19 cellular contexts compared by ENCODE assay signal in genomic region chr15:71154607-71155200, GRCh38. TPM values are rescaled to one million over a fixed set of nuclear protein-coding genes. Genes with fewer than 3 reads are reported as not detected.
DNase-seq lines count a peak whose midpoint lies in the region; ATAC-seq and TF ChIP-seq lines count a peak whose summit lies in the region.
"Had no signal": no experiment of that assay in that cellular context is flagged by ENCODE, and none has a peak within 500 bp of the region (broad histone marks: within the 10 kb centered on the region; RNA-seq: fewer than 3 reads in every experiment).

No MANE protein-coding gene starts in this region.

- H3K36me3 Mint-ChIP-seq in stimulated activated effector memory CD8-positive, alpha-beta T cell treated with anti-CD3 and anti-CD28 coated beads, Interleukin-12 subunit alpha, Interleukin-12 subunit beta, amount 100 ng/mL, for 72 hours: no peaks in the 10 kb centered on the region
- H3K36me3 Mint-ChIP-seq: CD4-positive, alpha-beta memory T cell had no signal

- H3K4me3 Mint-ChIP-seq in stimulated activated effector memory CD8-positive, alpha-beta T cell treated with anti-CD3 and anti-CD28 coated beads, Interleukin-12 subunit alpha, Interleukin-12 subunit beta, amount 100 ng/mL, for 72 hours: no peak overlapping the region
- H3K4me3 Mint-ChIP-seq: CD4-positive, alpha-beta memory T cell had no signal

- H3K4me1 ChIP-seq in right atrium auricular region: peaks cover 0 to 41% of the 10 kb centered on the region in 2 donors
- H3K4me1 ChIP-seq in liver (ENCODE audit: control insufficient read depth in 4 of 4, insufficient read depth in 4 of 4, low read length in 3 of 4): peaks cover 0 to 18% (median 10%) of the 10 kb centered on the region in 4 donors
- H3K4me1 ChIP-seq in BE2C: no peaks in the 10 kb centered on the region
- H3K4me1 ChIP-seq: BLaER1, SJCRH30 had no signal

- TF ChIP-seq RAD21 in liver (IDR thresholded peaks at IDR 0.05): no peak

- DNase-seq in right atrium auricular region (ENCODE audit: low spot score) (no peak), left ventricle myocardium superior (no peak), brain microvascular endothelial cell (no peak), BE2C (no peak)
- DNase-seq in stimulated activated effector memory CD8-positive, alpha-beta T cell treated with anti-CD3 and anti-CD28 coated beads, Interleukin-12 subunit alpha, Interleukin-12 subunit beta, amount 100 ng/mL, for 72 hours (ENCODE audit: low spot score in 2 of 2): no peak
- DNase-seq: Calu3; CD4-positive, alpha-beta memory T cell; Kasumi-1; NCI-H1105; NCI-H2081 treated with DMSO at 0.1 percent for 48 hours; NCI-H510A; NCI-H748 treated with DMSO at 0.1 percent for 48 hours; OCI-M1; RPMI8226; SJCRH30 had no signal

- WGBS in liver: 88% methylated on average over 4 of the region's 4 CpGs

- no peaks in the 10 kb centered on the region for H3K27me3 ChIP-seq in right atrium auricular region
- H3K27me3 ChIP-seq in brain microvascular endothelial cell (replicated peaks): no peaks in the 10 kb centered on the region
- H3K27me3 ChIP-seq in liver (ENCODE audit: control insufficient read depth in 4 of 4, insufficient read depth in 4 of 4, low read length in 3 of 4): no peaks in the 10 kb centered on the region
- no peaks in the 10 kb centered on the region for H3K27me3 ChIP-seq in BE2C
- H3K27me3 ChIP-seq: BLaER1, SJCRH30 had no signal

- no peaks in the 10 kb centered on the region for H3K4me1 Mint-ChIP-seq in stimulated activated effector memory CD8-positive, alpha-beta T cell treated with anti-CD3 and anti-CD28 coated beads, Interleukin-12 subunit alpha, Interleukin-12 subunit beta, amount 100 ng/mL, for 72 hours
- H3K4me1 Mint-ChIP-seq: CD4-positive, alpha-beta memory T cell had no signal

- no peak overlapping the region for H3K27ac Mint-ChIP-seq in stimulated activated effector memory CD8-positive, alpha-beta T cell treated with anti-CD3 and anti-CD28 coated beads, Interleukin-12 subunit alpha, Interleukin-12 subunit beta, amount 100 ng/mL, for 72 hours
- H3K27ac Mint-ChIP-seq: CD4-positive, alpha-beta memory T cell had no signal

- H3K27ac ChIP-seq in right atrium auricular region (peak overlapping the region; percentile 85 to 86), brain microvascular endothelial cell (peak overlapping the region; percentile 6), liver (ENCODE audit: low read depth in 1 of 2, low read length in 2 of 2) (no peak overlapping the region)
- H3K27ac ChIP-seq: BLaER1, SJCRH30 had no signal

- no peaks in the 10 kb centered on the region for H3K36me3 ChIP-seq in right atrium auricular region
- peaks cover 18% of the 10 kb centered on the region for H3K36me3 ChIP-seq in brain microvascular endothelial cell (replicated peaks)
- no peaks in the 10 kb centered on the region for H3K36me3 ChIP-seq in liver (ENCODE audit: control insufficient read depth in 4 of 4, insufficient read depth in 3 of 4, low read depth in 1 of 4, low read length in 3 of 4)
- no peaks in the 10 kb centered on the region for H3K36me3 ChIP-seq in BE2C
- H3K36me3 ChIP-seq: BLaER1, SJCRH30 had no signal

- H3K4me3 ChIP-seq in right atrium auricular region: no peak overlapping the region
- H3K4me3 ChIP-seq in brain microvascular endothelial cell (ENCODE audit: low read depth, low read length): no peak overlapping the region
- no peak overlapping the region for H3K4me3 ChIP-seq in liver (ENCODE audit: low read depth in 1 of 3, low read length in 3 of 3)
- no peak overlapping the region for H3K4me3 ChIP-seq in BE2C (ENCODE audit: low read depth, low read length)
- H3K4me3 ChIP-seq: BLaER1, SJCRH30 had no signal

- H3K9ac ChIP-seq in liver (ENCODE audit: low read depth in 1 of 2, low read length in 2 of 2): no peak overlapping the region
- H3K9ac ChIP-seq: BLaER1 had no signal

- no peaks in the 10 kb centered on the region for H3K9me3 Mint-ChIP-seq in stimulated activated effector memory CD8-positive, alpha-beta T cell treated with anti-CD3 and anti-CD28 coated beads, Interleukin-12 subunit alpha, Interleukin-12 subunit beta, amount 100 ng/mL, for 72 hours

- ATAC-seq in left ventricle myocardium superior: no peak
- ATAC-seq in stimulated activated effector memory CD8-positive, alpha-beta T cell treated with anti-CD3 and anti-CD28 coated beads, Interleukin-12 subunit alpha, Interleukin-12 subunit beta, amount 100 ng/mL, for 72 hours: peak; percentile 21
- ATAC-seq in HG02840 (IDR thresholded peaks at IDR 0.05; ENCODE audit: low FRiP score, unreplicated experiment): no peak
- ATAC-seq in GM18517 (IDR thresholded peaks at IDR 0.05; ENCODE audit: unreplicated experiment): no peak

- in situ Hi-C loops in brain microvascular endothelial cell (cut with HindIII; ENCODE audit: low pct_ligation_motif_present, low sequenced_read_pairs): no loop called here

- intact Hi-C loops in left ventricle myocardium superior (cut with micrococcal nuclease): no loop called here

- H3K9me3 ChIP-seq in right atrium auricular region (no peaks in the 10 kb centered on the region), liver (ENCODE audit: control insufficient read depth in 4 of 4, low read length in 3 of 4) (no peaks in the 10 kb centered on the region), BE2C (no peaks in the 10 kb centered on the region)
- H3K9me3 ChIP-seq: BLaER1, SJCRH30 had no signal

- TF ChIP-seq CTCF in right atrium auricular region (IDR thresholded peaks at IDR 0.05): no peak
- no peak for TF ChIP-seq CTCF in brain microvascular endothelial cell (IDR thresholded peaks at IDR 0.05; ENCODE audit: low read depth, low read length, missing control alignments)
- no peak for TF ChIP-seq CTCF in liver (IDR thresholded peaks at IDR 0.05; ENCODE audit: low read depth, low read length, missing input control)
- TF ChIP-seq CTCF in BE2C (IDR thresholded peaks at IDR 0.05; ENCODE audit: low read depth, low read length): no peak

TF ChIP-seq in liver, 16 proteins besides CTCF, POLR2A, EP300 and RAD21 (continues in another document):
- TF ChIP-seq ATF3 (IDR thresholded peaks at IDR 0.05) (no peak), HNF4A (conservative IDR thresholded peaks at IDR 0.05) (peak; percentile 46 to 65), RXRA (IDR thresholded peaks at IDR 0.05) (peak; percentile 9 to 40), NR2F2 (IDR thresholded peaks at IDR 0.05) (no peak), YY1 (IDR thresholded peaks at IDR 0.05) (no peak), SP1 (IDR thresholded peaks at IDR 0.05) (no peak), REST (IDR thresholded peaks at IDR 0.05) (no peak), JUND (IDR thresholded peaks at IDR 0.05) (peak; percentile 47 to 56), ZBTB33 (IDR thresholded peaks at IDR 0.05) (no peak), MAX (IDR thresholded peaks at IDR 0.05) (no peak), FOXA2 (IDR thresholded peaks at IDR 0.05) (no peak), TAF1 (conservative IDR thresholded peaks at IDR 0.05) (no peak), HNF4G (IDR thresholded peaks at IDR 0.05) (no peak), FOXA1 (IDR thresholded peaks at IDR 0.05) (no peak)

RNA-seq across cellular contexts. Expression of gene THSD4, which starts 39.4 kb away (rescaled TPM):
- total RNA-seq in right atrium auricular region: 10 to 100 TPM; 41.2 to 85.3 TPM
- total RNA-seq in left ventricle myocardium superior: 80.7 TPM
- total RNA-seq in liver: 10 to 100 TPM in 1 of 2 donors, under 1 TPM in 1; 0.23 to 11.5 TPM
- polyA plus RNA-seq in liver: 1 to 10 TPM; 1.3 to 2.5 TPM
- not detected for polyA plus RNA-seq in BE2C (2012; ENCODE audit: insufficient read depth, insufficient read length, low read depth)
- total RNA-seq: CD4-positive, alpha-beta memory T cell had no signal
- polyA plus RNA-seq: CD4-positive, alpha-beta memory T cell had no signal

Comparison
In these comparisons a context has a peak if more than half of its experiments do, and no peak if none do; other contexts are left out.
1. H3K27ac ChIP-seq: peak in right atrium auricular region (2 of 2) and brain microvascular endothelial cell (single experiment); none in liver (0 of 2).